Comparison of ENCODE assay signal across 1 cellular context in genomic region chr1:167984886-167985489, GRCh38.
TF ChIP-seq lines count a peak whose summit lies in the region.

No MANE protein-coding gene starts in this region.

TF ChIP-seq in K562, 482 proteins besides CTCF, POLR2A, EP300 and RAD21 (continued from another document):
- TF ChIP-seq FOXO4 (CRISPR knock-in tag; IDR thresholded peaks at IDR 0.05) (no peak), TAF15 (IDR thresholded peaks at IDR 0.05; ENCODE audit: low read depth, low read length) (no peak), ZNF583 (CRISPR knock-in tag; IDR thresholded peaks at IDR 0.05) (no peak; the same call in 1 of the 2 replicates), LCOR (CRISPR knock-in tag; IDR thresholded peaks at IDR 0.05) (peak; percentile 95), GATA2 (CRISPR knock-in tag; IDR thresholded peaks at IDR 0.05) (peak; percentile 93), ZNF511 (CRISPR knock-in tag; IDR thresholded peaks at IDR 0.05) (peak; percentile 89), TARDBP (IDR thresholded peaks at IDR 0.05) (peak; percentile 57; the same call in 1 of the 2 replicates), KHSRP (IDR thresholded peaks at IDR 0.05) (peak; percentile 82), ZNF175 (CRISPR knock-in tag; IDR thresholded peaks at IDR 0.05; ENCODE audit: low read depth) (no peak), U2AF2 (optimal IDR thresholded peaks at IDR 0.05; ENCODE audit: low read depth, low read length) (no peak), SIRT6 (IDR thresholded peaks at IDR 0.05; ENCODE audit: low read depth, low read length) (no peak), ZNF57 (CRISPR knock-in tag; IDR thresholded peaks at IDR 0.05) (no peak), CUX1 (CRISPR knock-in tag; IDR thresholded peaks at IDR 0.05) (0 out of 2 replicates have a peak, but pooled peaks have one; percentile 44), ARNT (IDR thresholded peaks at IDR 0.05) (peak; percentile 97 to 99), ELF2 (CRISPR knock-in tag; IDR thresholded peaks at IDR 0.05) (no peak), IRF9 (tag; IDR thresholded peaks at IDR 0.05) (no peak), ASH1L (IDR thresholded peaks at IDR 0.05; ENCODE audit: borderline replicate concordance, low read depth, partially characterized antibody) (peak; percentile 56), RCOR1 (IDR thresholded peaks at IDR 0.05; ENCODE audit: borderline replicate concordance in 1 of 2, low read depth in 2 of 2, low read length in 2 of 2) (peak; percentile 20 to 89; a peak in 2 of 4 replicates), HMG20B (CRISPR knock-in tag; IDR thresholded peaks at IDR 0.05) (no peak), PTTG1 (tag; IDR thresholded peaks at IDR 0.05; ENCODE audit: low read depth) (0 out of 2 replicates have a peak, but pooled peaks have one; percentile 7), CBX2 (IDR thresholded peaks at IDR 0.05; ENCODE audit: insufficient read depth, low read length, poor library complexity, severe bottlenecking) (no peak), ATF3 (IDR thresholded peaks at IDR 0.05) (peak; percentile 98), ATF3 (CRISPR knock-in tag; conservative IDR thresholded peaks at IDR 0.05) (peak; percentile 99), SIN3B (IDR thresholded peaks at IDR 0.05; ENCODE audit: low read depth) (no peak), SFPQ (IDR thresholded peaks at IDR 0.05; ENCODE audit: low read depth, low read length) (no peak), ETS2 (tag; IDR thresholded peaks at IDR 0.05; ENCODE audit: borderline replicate concordance, poor library complexity, severe bottlenecking) (no peak), HIVEP1 (CRISPR knock-in tag; IDR thresholded peaks at IDR 0.05) (no peak), RBM25 (IDR thresholded peaks at IDR 0.05; ENCODE audit: low read depth, low read length, severe bottlenecking) (no peak), ZNF24 (IDR thresholded peaks at IDR 0.05) (peak; percentile 57; the same call in 1 of the 2 replicates), C11orf30 (IDR thresholded peaks at IDR 0.05; ENCODE audit: low read depth) (no peak), NFE2L1 (tag; IDR thresholded peaks at IDR 0.05; ENCODE audit: borderline replicate concordance, low read depth) (no peak), LARP7 (IDR thresholded peaks at IDR 0.05) (peak; percentile 91; the same call in 1 of the 2 replicates), ZNF146 (CRISPR knock-in tag; IDR thresholded peaks at IDR 0.05; ENCODE audit: unreplicated experiment) (no peak)
